Comparison of ENCODE assay signal across 24 cellular contexts in the genomic region with DNA sequence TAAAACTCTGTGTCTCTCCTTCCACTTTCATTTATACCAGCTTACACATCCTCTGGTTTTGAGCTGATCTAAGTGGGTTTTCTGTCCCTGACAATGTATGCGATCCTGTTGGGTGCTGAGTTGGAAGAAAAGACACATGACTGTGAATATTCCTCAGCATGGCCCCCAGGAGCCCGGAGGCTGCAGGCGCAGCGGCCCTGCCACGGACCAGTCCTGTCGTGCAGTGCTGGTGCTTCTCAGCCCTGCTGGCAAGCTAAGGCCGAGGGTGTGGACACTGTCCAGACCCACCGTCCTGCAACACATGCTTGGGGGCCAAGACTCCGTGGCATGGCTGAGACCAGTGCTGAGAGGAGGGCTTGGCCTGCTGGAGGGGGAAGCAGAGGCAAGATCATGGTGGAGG.
"Had no signal": no experiment of that assay in that cellular context is flagged by ENCODE, and none has a peak within 500 bp of the region (broad histone marks: within the 10 kb centered on the region; RNA-seq: fewer than 3 reads in every experiment).

No MANE protein-coding gene starts in this region.

- DNase-seq: heart right ventricle; islet precursor cell; left ventricle myocardium inferior; mesendoderm; naive B cell; occipital lobe; pancreas; posterior cingulate gyrus; right lobe of liver; stimulated activated CD4-positive, alpha-beta T cell treated with anti-CD3 and anti-CD28 coated beads, Interleukin-1b, Interleukin-23, amount 100 ng/mL, for 48 hours; stimulated activated CD4-positive, alpha-beta T cell treated with anti-CD3 and anti-CD28 coated beads, Interleukin-2, amount 100 ng/mL, for 48 hours; stimulated activated naive CD4-positive, alpha-beta T cell treated with Interleukin-2 at 50 U/mL for 16 hours; stimulated activated naive CD8-positive, alpha-beta T cell treated with anti-CD3 and anti-CD28 coated beads, Interleukin-15, amount 100 ng/mL, for 72 hours; testis; thyroid gland; transverse colon had no signal

- ATAC-seq: heart right ventricle; pancreas; stimulated activated naive CD8-positive, alpha-beta T cell treated with anti-CD3 and anti-CD28 coated beads, Interleukin-15, amount 100 ng/mL, for 72 hours had no signal

- H3K4me3 ChIP-seq: heart right ventricle, hepatocyte, left ventricle myocardium inferior, lung, pancreas, prostate gland, right lobe of liver, smooth muscle cell, testis, thyroid gland, transverse colon, upper lobe of left lung had no signal

- H3K27ac ChIP-seq: heart right ventricle, hepatocyte, left ventricle myocardium inferior, neutrophil, pancreas, prostate gland, right lobe of liver, testis, thyroid gland, transverse colon, upper lobe of left lung had no signal

- H3K4me3 Mint-ChIP-seq: mesothelial cell of epicardium; natural killer cell treated with Interleukin-12 subunit alpha and Interleukin-12 subunit beta and Interleukin-15 and Interleukin-18, amount 100 ng/mL, for 72 hours; stimulated activated naive CD8-positive, alpha-beta T cell treated with anti-CD3 and anti-CD28 coated beads, Interleukin-15, amount 100 ng/mL, for 72 hours had no signal

- H3K27ac Mint-ChIP-seq: mesothelial cell of epicardium; naive B cell; natural killer cell treated with Interleukin-12 subunit alpha and Interleukin-12 subunit beta and Interleukin-15 and Interleukin-18, amount 100 ng/mL, for 72 hours; stimulated activated naive CD8-positive, alpha-beta T cell treated with anti-CD3 and anti-CD28 coated beads, Interleukin-15, amount 100 ng/mL, for 72 hours had no signal

- H3K4me1 ChIP-seq: heart right ventricle, left ventricle myocardium inferior, pancreas, prostate gland, right lobe of liver, testis, thyroid gland, transverse colon, upper lobe of left lung had no signal

- H3K36me3 ChIP-seq: heart right ventricle, left ventricle myocardium inferior, neutrophil, pancreas, prostate gland, right lobe of liver, thyroid gland, transverse colon, upper lobe of left lung had no signal

- H3K4me1 Mint-ChIP-seq: mesothelial cell of epicardium; naive B cell; stimulated activated naive CD8-positive, alpha-beta T cell treated with anti-CD3 and anti-CD28 coated beads, Interleukin-15, amount 100 ng/mL, for 72 hours had no signal

- H3K27me3 Mint-ChIP-seq: stimulated activated naive CD8-positive, alpha-beta T cell treated with anti-CD3 and anti-CD28 coated beads, Interleukin-15, amount 100 ng/mL, for 72 hours had no signal

- H3K27me3 ChIP-seq: hepatocyte, neutrophil, right lobe of liver, testis, thyroid gland, transverse colon, upper lobe of left lung had no signal

- H3K36me3 Mint-ChIP-seq: mesothelial cell of epicardium had no signal

- H3K9me3 ChIP-seq: pancreas, prostate gland, right lobe of liver, testis, thyroid gland, transverse colon had no signal
